19 cellular contexts compared by ENCODE assay signal in the genomic region with DNA sequence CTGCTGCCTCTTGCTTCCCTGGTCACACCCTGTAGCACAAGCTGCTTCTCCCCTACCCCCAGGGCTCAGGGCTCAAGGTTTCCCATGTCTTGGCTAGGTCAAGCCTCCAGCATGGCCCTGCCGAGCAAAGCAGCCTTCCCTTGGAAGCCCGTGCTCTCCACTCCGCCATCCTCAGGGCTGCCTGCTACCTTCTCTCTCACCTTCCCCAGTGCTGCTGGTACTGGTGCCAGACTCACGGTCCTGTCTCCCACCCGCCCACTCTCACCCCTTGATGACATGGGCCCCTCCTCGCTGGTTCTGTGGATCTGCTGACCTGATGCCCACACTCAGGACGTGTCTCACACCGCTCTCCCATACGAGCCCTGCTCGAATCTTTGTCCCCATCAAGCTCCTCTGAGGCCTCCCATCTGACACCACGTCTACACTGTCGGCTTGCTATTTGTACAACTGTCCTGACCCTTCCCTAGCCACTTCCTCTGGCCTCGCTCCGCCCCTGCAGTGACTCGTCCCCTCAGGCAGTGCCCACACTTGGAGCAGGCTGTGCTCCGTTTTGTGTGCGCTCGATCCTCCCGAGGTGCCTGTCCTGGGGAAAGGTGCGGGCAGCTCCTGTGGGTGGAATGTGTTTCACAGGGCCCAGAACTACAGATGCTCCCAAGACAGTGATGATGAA. TPM values are rescaled to one million over a fixed set of nuclear protein-coding genes. Genes with fewer than 3 reads are reported as not detected.
A peak's percentile ranks its signal among the peaks of the same experiment; 100 is the strongest.
DNase-seq lines count a peak whose midpoint lies in the region; ATAC-seq and TF ChIP-seq lines count a peak whose summit lies in the region.
"Had no signal": no experiment of that assay in that cellular context is flagged by ENCODE, and none has a peak within 500 bp of the region (broad histone marks: within the 10 kb centered on the region; RNA-seq: fewer than 3 reads in every experiment).

No MANE protein-coding gene starts in this region.

- no peak overlapping the region for H3K4me3 Mint-ChIP-seq in activated T-cell treated with anti-CD3 and anti-CD28 coated beads, Interleukin-2, amount 50 U/mL, for 24 hours
- peak overlapping the region; percentile 7 for H3K4me3 Mint-ChIP-seq in glutamatergic neuron (ENCODE audit: unreplicated experiment)
- H3K4me3 Mint-ChIP-seq in stimulated activated effector memory CD8-positive, alpha-beta T cell treated with anti-CD3 and anti-CD28 coated beads, Interleukin-12 subunit alpha, Interleukin-12 subunit beta, amount 100 ng/mL, for 72 hours: no peak overlapping the region
- H3K4me3 Mint-ChIP-seq: dendritic cell treated with granulocyte-macrophage colony-stimulating factor and Interleukin-4, amounts not matched to agents 40 ng/mL and 50 ng/mL, for 4 days had no signal

- H3K36me3 Mint-ChIP-seq in activated T-cell treated with anti-CD3 and anti-CD28 coated beads, Interleukin-2, amount 50 U/mL, for 24 hours (ENCODE audit: low read depth): peaks cover 87% of the 10 kb centered on the region
- peaks cover 8% of the 10 kb centered on the region for H3K36me3 Mint-ChIP-seq in glutamatergic neuron (ENCODE audit: unreplicated experiment)
- H3K36me3 Mint-ChIP-seq in stimulated activated effector memory CD8-positive, alpha-beta T cell treated with anti-CD3 and anti-CD28 coated beads, Interleukin-12 subunit alpha, Interleukin-12 subunit beta, amount 100 ng/mL, for 72 hours: peaks cover 66% of the 10 kb centered on the region

- H3K9me3 ChIP-seq in Panc1 (ENCODE audit: control insufficient read depth, insufficient read depth, low read depth, low read length): no peaks in the 10 kb centered on the region
- H3K9me3 ChIP-seq: spleen, uterus had no signal

- no peaks in the 10 kb centered on the region for H3K27me3 Mint-ChIP-seq in activated T-cell treated with anti-CD3 and anti-CD28 coated beads, Interleukin-2, amount 50 U/mL, for 24 hours
- H3K27me3 Mint-ChIP-seq in glutamatergic neuron (ENCODE audit: unreplicated experiment): peaks cover 2% of the 10 kb centered on the region
- H3K27me3 Mint-ChIP-seq: dendritic cell treated with granulocyte-macrophage colony-stimulating factor and Interleukin-4, amounts not matched to agents 40 ng/mL and 50 ng/mL, for 4 days had no signal

- H3K36me3 ChIP-seq in Panc1 (ENCODE audit: control insufficient read depth, insufficient read depth, low read length): peaks cover 6% of the 10 kb centered on the region; the same call in 1 of the 2 replicates
- H3K36me3 ChIP-seq: uterus had no signal

- intact Hi-C loops in Panc1 (cut with micrococcal nuclease; ENCODE audit: unreplicated experiment): no loop called here

- H3K4me1 ChIP-seq in Panc1 (ENCODE audit: control insufficient read depth, insufficient read depth, low read length): no peaks in the 10 kb centered on the region
- H3K4me1 ChIP-seq: uterus had no signal

- H3K27ac ChIP-seq in Panc1 (ENCODE audit: low read length): no peak overlapping the region
- H3K27ac ChIP-seq: parathyroid adenoma, spleen, uterus had no signal

- ATAC-seq in Panc1 (peak; percentile 43; the same call in 1 of the 2 replicates), HG03139 (IDR thresholded peaks at IDR 0.05; ENCODE audit: unreplicated experiment) (no peak)
- no peak for ATAC-seq in stimulated activated effector memory CD8-positive, alpha-beta T cell treated with anti-CD3 and anti-CD28 coated beads, Interleukin-12 subunit alpha, Interleukin-12 subunit beta, amount 100 ng/mL, for 72 hours
- ATAC-seq: K562, Right ventricle myocardium inferior had no signal

- H3K27me3 ChIP-seq in Panc1 (ENCODE audit: control insufficient read depth, insufficient read depth, low read length): no peaks in the 10 kb centered on the region
- H3K27me3 ChIP-seq: spleen, uterus had no signal

- TF ChIP-seq CTCF in Panc1 (IDR thresholded peaks at IDR 0.05) (no peak), glutamatergic neuron (IDR thresholded peaks at IDR 0.05; ENCODE audit: partially characterized antibody, unreplicated experiment) (no peak)

- peak overlapping the region; percentile 42 for H3K27ac Mint-ChIP-seq in activated T-cell treated with anti-CD3 and anti-CD28 coated beads, Interleukin-2, amount 50 U/mL, for 24 hours
- no peak overlapping the region for H3K27ac Mint-ChIP-seq in glutamatergic neuron (ENCODE audit: unreplicated experiment)
- peak overlapping the region; percentile 23 for H3K27ac Mint-ChIP-seq in stimulated activated effector memory CD8-positive, alpha-beta T cell treated with anti-CD3 and anti-CD28 coated beads, Interleukin-12 subunit alpha, Interleukin-12 subunit beta, amount 100 ng/mL, for 72 hours
- H3K27ac Mint-ChIP-seq: dendritic cell treated with granulocyte-macrophage colony-stimulating factor and Interleukin-4, amounts not matched to agents 40 ng/mL and 50 ng/mL, for 4 days had no signal

- H3K4me3 ChIP-seq in Panc1 (ENCODE audit: low read depth in 2 of 2, low read length in 2 of 2): no peak overlapping the region
- H3K4me3 ChIP-seq: K562, spleen, uterus had no signal

- CTCF ChIA-PET in Panc1 (lab: Charles Lee): no interaction called here

- POLR2A ChIA-PET in Panc1 (lab: Charles Lee): no interaction called here

- no peaks in the 10 kb centered on the region for H3K9me3 Mint-ChIP-seq in activated T-cell treated with anti-CD3 and anti-CD28 coated beads, Interleukin-2, amount 50 U/mL, for 24 hours
- peaks cover 4% of the 10 kb centered on the region for H3K9me3 Mint-ChIP-seq in glutamatergic neuron (ENCODE audit: unreplicated experiment)
- H3K9me3 Mint-ChIP-seq in stimulated activated effector memory CD8-positive, alpha-beta T cell treated with anti-CD3 and anti-CD28 coated beads, Interleukin-12 subunit alpha, Interleukin-12 subunit beta, amount 100 ng/mL, for 72 hours: no peaks in the 10 kb centered on the region
- H3K9me3 Mint-ChIP-seq: dendritic cell treated with granulocyte-macrophage colony-stimulating factor and Interleukin-4, amounts not matched to agents 40 ng/mL and 50 ng/mL, for 4 days had no signal

- in situ Hi-C loops in Panc1 (cut with HindIII; ENCODE audit: low pct_unique_long_range_greater_than_20kb, low sequenced_read_pairs): no loop called here

- no peak for DNase-seq in activated T-cell treated with anti-CD3 and anti-CD28 coated beads, Interleukin-2, amount 50 U/mL, for 24 hours
- no peak for DNase-seq in activated T-cell treated with anti-CD3 and anti-CD28 coated beads, Interleukin-2, amount 50 U/mL, for 48 hours
- DNase-seq in Panc1 (ENCODE audit: low read depth, low spot score) (no peak), glutamatergic neuron (no peak), GF-D8 (lab: John Stamatoyannopoulos, UW) (no peak)
- DNase-seq in stimulated activated effector memory CD8-positive, alpha-beta T cell treated with anti-CD3 and anti-CD28 coated beads, Interleukin-12 subunit alpha, Interleukin-12 subunit beta, amount 100 ng/mL, for 72 hours (ENCODE audit: low spot score in 2 of 2): no peak
- no peak for DNase-seq in stimulated activated CD4-positive, alpha-beta T cell treated with anti-CD3 and anti-CD28 coated beads, Interleukin-4, amount 100 ng/mL, for 1 hour
- DNase-seq: activated gamma-delta T cell; COR-L47; HCEC 1CT; spleen; stimulated activated naive CD4-positive, alpha-beta T cell treated with Interleukin-2 at 50 U/mL for 16 hours; T1000; uterus had no signal

- BruUV-seq in Panc1 (replicated peaks; lab: Mats Ljungman, UMichigan): no TSS peak

- peaks cover 42% of the 10 kb centered on the region for H3K4me1 Mint-ChIP-seq in activated T-cell treated with anti-CD3 and anti-CD28 coated beads, Interleukin-2, amount 50 U/mL, for 24 hours (ENCODE audit: low read depth)
- H3K4me1 Mint-ChIP-seq in glutamatergic neuron (ENCODE audit: low read depth, unreplicated experiment): peaks cover 7% of the 10 kb centered on the region
- H3K4me1 Mint-ChIP-seq in stimulated activated effector memory CD8-positive, alpha-beta T cell treated with anti-CD3 and anti-CD28 coated beads, Interleukin-12 subunit alpha, Interleukin-12 subunit beta, amount 100 ng/mL, for 72 hours: peaks cover 41% of the 10 kb centered on the region

RNA-seq across cellular contexts. Expression of a gene that starts 49.9 kb away (rescaled TPM):
- total RNA-seq in Panc1 (2021; ENCODE audit: unreplicated experiment) (0.54 TPM), glutamatergic neuron (ENCODE audit: unreplicated experiment) (1.3 TPM)
- 0.33 TPM for polyA plus RNA-seq in Panc1 (2012; ENCODE audit: insufficient read length)
